24 cellular contexts compared by ENCODE assay signal in the genomic region with DNA sequence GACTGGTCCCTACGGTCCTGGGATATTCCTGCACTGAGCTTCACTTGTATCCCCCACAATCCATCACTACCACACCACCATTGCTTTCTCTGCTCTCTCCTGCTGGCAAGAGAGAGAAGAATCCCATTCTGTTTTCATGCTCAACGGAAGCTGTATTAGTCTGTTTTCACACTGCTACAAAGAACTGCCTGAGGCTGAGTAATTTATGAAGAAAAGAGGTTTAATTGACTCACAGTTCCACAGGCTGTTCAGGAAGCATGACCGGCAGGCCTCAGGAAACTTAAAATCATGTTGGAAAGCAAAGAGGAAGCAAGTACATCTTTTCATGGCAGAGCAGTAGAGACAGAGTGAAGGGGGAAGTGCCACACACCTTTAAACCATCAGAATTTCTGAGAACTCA.
"Had no signal": no experiment of that assay in that cellular context is flagged by ENCODE, and none has a peak within 500 bp of the region (broad histone marks: within the 10 kb centered on the region; RNA-seq: fewer than 3 reads in every experiment).

No MANE protein-coding gene starts in this region.

- H3K36me3 Mint-ChIP-seq: activated CD4-positive, alpha-beta memory T cell treated with anti-CD3 and anti-CD28 coated beads for 36 hours; activated naive CD4-positive, alpha-beta T cell treated with anti-CD3 and anti-CD28 coated beads, Interleukin-2, amount 10 ng/mL, durations not matched to agents 7 days and 5 days; activated naive CD8-positive, alpha-beta T cell treated with anti-CD3 and anti-CD28 coated beads for 36 hours had no signal

- H3K27ac ChIP-seq: body of pancreas, SJCRH30 had no signal

- H3K9me3 ChIP-seq: body of pancreas, SJCRH30 had no signal

- H3K27me3 ChIP-seq: body of pancreas, SJCRH30 had no signal

- H3K4me3 Mint-ChIP-seq: activated B cell treated with CpG ODN at 0.5 μM for 24 hours; activated CD4-positive, alpha-beta memory T cell treated with anti-CD3 and anti-CD28 coated beads for 36 hours; activated CD4-positive, alpha-beta T cell treated with anti-CD3 and anti-CD28 coated beads, Interleukin-2, amount 10 ng/mL, durations not matched to agents 7 days and 5 days; activated naive CD4-positive, alpha-beta T cell treated with anti-CD3 and anti-CD28 coated beads, Interleukin-2, amount 10 ng/mL, durations not matched to agents 7 days and 5 days; activated naive CD8-positive, alpha-beta T cell treated with anti-CD3 and anti-CD28 coated beads for 36 hours; activated T-helper 17 cell treated with anti-CD3 and anti-CD28 coated beads, Interleukin-2, amount 50 U/mL, for 72 hours; central memory CD8-positive, alpha-beta T cell; T-helper 1 cell treated with Interleukin-12 subunit alpha and Interleukin-12 subunit beta and Interleukin-4 antibody, amounts not matched to agents 30 μg/mL and 1 μg/mL, for 36 hours had no signal

- H3K36me3 ChIP-seq: SJCRH30 had no signal

- DNase-seq: activated B cell treated with CpG ODN at 0.5 μM for 24 hours; activated CD4-positive, alpha-beta memory T cell treated with anti-CD3 and anti-CD28 coated beads for 36 hours; activated CD4-positive, alpha-beta T cell treated with anti-CD3 and anti-CD28 coated beads, Interleukin-2, amount 10 ng/mL, durations not matched to agents 7 days and 5 days; activated gamma-delta T cell treated with Interleukin-2 at 50 U/mL for 16 hours; activated naive CD4-positive, alpha-beta T cell treated with anti-CD3 and anti-CD28 coated beads, Interleukin-2, amount 10 ng/mL, durations not matched to agents 7 days and 5 days; activated naive CD8-positive, alpha-beta T cell treated with anti-CD3 and anti-CD28 coated beads for 36 hours; activated T-cell treated with anti-CD3 and anti-CD28 coated beads for 4 hours; activated T-cell treated with anti-CD3 and anti-CD28 coated beads, Interleukin-2, amount 50 U/mL, for 48 hours; aorta; body of pancreas; Kasumi-1; KBM-7; NCI-H1105 treated with DMSO at 0.1 percent for 48 hours; NCI-H1436 treated with DMSO at 0.1 percent for 48 hours; NCI-H187; NCI-H2081; NCI-H524; NCI-H774; RPMI8226; SJCRH30 had no signal

- H3K27me3 Mint-ChIP-seq: activated B cell treated with CpG ODN at 0.5 μM for 24 hours; activated CD4-positive, alpha-beta memory T cell treated with anti-CD3 and anti-CD28 coated beads for 36 hours; activated naive CD4-positive, alpha-beta T cell treated with anti-CD3 and anti-CD28 coated beads, Interleukin-2, amount 10 ng/mL, durations not matched to agents 7 days and 5 days had no signal

- H3K9me3 Mint-ChIP-seq: activated B cell treated with CpG ODN at 0.5 μM for 24 hours; activated CD4-positive, alpha-beta memory T cell treated with anti-CD3 and anti-CD28 coated beads for 36 hours; activated CD4-positive, alpha-beta T cell treated with anti-CD3 and anti-CD28 coated beads, Interleukin-2, amount 10 ng/mL, durations not matched to agents 7 days and 5 days; activated naive CD4-positive, alpha-beta T cell treated with anti-CD3 and anti-CD28 coated beads, Interleukin-2, amount 10 ng/mL, durations not matched to agents 7 days and 5 days; activated naive CD8-positive, alpha-beta T cell treated with anti-CD3 and anti-CD28 coated beads for 36 hours; activated T-helper 17 cell treated with anti-CD3 and anti-CD28 coated beads, Interleukin-2, amount 50 U/mL, for 72 hours; central memory CD8-positive, alpha-beta T cell; T-helper 1 cell treated with Interleukin-12 subunit alpha and Interleukin-12 subunit beta and Interleukin-4 antibody, amounts not matched to agents 30 μg/mL and 1 μg/mL, for 36 hours had no signal

- H3K4me1 Mint-ChIP-seq: activated B cell treated with CpG ODN at 0.5 μM for 24 hours; activated CD4-positive, alpha-beta T cell treated with anti-CD3 and anti-CD28 coated beads, Interleukin-2, amount 10 ng/mL, durations not matched to agents 7 days and 5 days; activated naive CD4-positive, alpha-beta T cell treated with anti-CD3 and anti-CD28 coated beads, Interleukin-2, amount 10 ng/mL, durations not matched to agents 7 days and 5 days; activated naive CD8-positive, alpha-beta T cell treated with anti-CD3 and anti-CD28 coated beads for 36 hours; activated T-helper 17 cell treated with anti-CD3 and anti-CD28 coated beads, Interleukin-2, amount 50 U/mL, for 72 hours; central memory CD8-positive, alpha-beta T cell had no signal

- H3K4me1 ChIP-seq: body of pancreas had no signal

- H3K27ac Mint-ChIP-seq: activated B cell treated with CpG ODN at 0.5 μM for 24 hours; activated CD4-positive, alpha-beta memory T cell treated with anti-CD3 and anti-CD28 coated beads for 36 hours; activated CD4-positive, alpha-beta T cell treated with anti-CD3 and anti-CD28 coated beads, Interleukin-2, amount 10 ng/mL, durations not matched to agents 7 days and 5 days; activated naive CD4-positive, alpha-beta T cell treated with anti-CD3 and anti-CD28 coated beads, Interleukin-2, amount 10 ng/mL, durations not matched to agents 7 days and 5 days; activated naive CD8-positive, alpha-beta T cell treated with anti-CD3 and anti-CD28 coated beads for 36 hours; activated T-helper 17 cell treated with anti-CD3 and anti-CD28 coated beads, Interleukin-2, amount 50 U/mL, for 72 hours; T-helper 1 cell treated with Interleukin-12 subunit alpha and Interleukin-12 subunit beta and Interleukin-4 antibody, amounts not matched to agents 30 μg/mL and 1 μg/mL, for 36 hours had no signal

- H3K4me3 ChIP-seq: body of pancreas, SJCRH30 had no signal

- ATAC-seq: activated T-helper 17 cell treated with anti-CD3 and anti-CD28 coated beads, Interleukin-2, amount 50 U/mL, for 72 hours; body of pancreas; Right ventricle myocardium inferior had no signal
